In genomic region chr5:126965061-126965475, GRCh38 we compare ENCODE assay signal across 10 cellular contexts.
DNase-seq lines count a peak whose midpoint lies in the region; ATAC-seq, FAIRE-seq and TF ChIP-seq lines count a peak whose summit lies in the region.
"Had no signal": no experiment of that assay in that cellular context is flagged by ENCODE, and none has a peak within 500 bp of the region (broad histone marks: within the 10 kb centered on the region; RNA-seq: fewer than 3 reads in every experiment).

No MANE protein-coding gene starts in this region.

- H3K4me1 ChIP-seq in DOHH2 (ENCODE audit: control insufficient read depth, low read length) = peaks cover 84% of the 10 kb centered on the region
- no peaks in the 10 kb centered on the region for H3K4me1 ChIP-seq in foreskin keratinocyte

- no peaks in the 10 kb centered on the region for H3K9me2 ChIP-seq in DOHH2 (replicated peaks; ENCODE audit: control insufficient read depth, low read length)

- no peaks in the 10 kb centered on the region for H4K20me1 ChIP-seq in DOHH2 (ENCODE audit: control insufficient read depth, insufficient read depth, low read depth, low read length)

- H3F3A ChIP-seq in DOHH2 (ENCODE audit: control insufficient read depth, insufficient read depth) = peaks cover 18% of the 10 kb centered on the region

- TF ChIP-seq POLR2A in H54 (IDR thresholded peaks at IDR 0.05; ENCODE audit: low read depth, low read length) = no peak

- peak; percentile 94 for FAIRE-seq in H54 (lab: Jason Lieb, UNC)

- TF ChIP-seq CTCF in DOHH2 (IDR thresholded peaks at IDR 0.05; ENCODE audit: low read depth, low read length, poor library complexity, severe bottlenecking) (no peak), foreskin keratinocyte (conservative IDR thresholded peaks at IDR 0.05) (no peak)

- H3K27me3 ChIP-seq in DOHH2 (ENCODE audit: control insufficient read depth, low read length) (no peaks in the 10 kb centered on the region), foreskin keratinocyte (no peaks in the 10 kb centered on the region)

- no peak overlapping the region for H3K4me3 ChIP-seq in DOHH2 (ENCODE audit: low read length)

- no peaks in the 10 kb centered on the region for H3K9me3 ChIP-seq in DOHH2 (ENCODE audit: control insufficient read depth, insufficient read depth, low read length)

- H3K27ac ChIP-seq in DOHH2 (ENCODE audit: low read depth, low read length) (no peak overlapping the region), foreskin keratinocyte (no peak overlapping the region)

- H3K36me3 ChIP-seq in DOHH2 (ENCODE audit: control insufficient read depth, low read length) = no peaks in the 10 kb centered on the region; the same call in 1 of the 2 replicates

- DNase-seq in H54 (ENCODE audit: insufficient read length, low spot score) (no peak), NOMO-1 (lab: John Stamatoyannopoulos, UW; ENCODE audit: unreplicated experiment in 2 of 2) (peak; percentile 36 to 77), foreskin keratinocyte (peak; percentile 66 to 88), D341Med (ENCODE audit: low spot score) (no peak), nucleus accumbens (lab: John Stamatoyannopoulos, UW) (no peak)
- DNase-seq: activated T-cell treated with anti-CD3 and anti-CD28 coated beads, Interleukin-2, amount 50 U/mL, for 4 hours; NCI-H2171 had no signal

- H3K79me2 ChIP-seq in DOHH2 (ENCODE audit: control insufficient read depth, low read length) = peaks cover 1% of the 10 kb centered on the region

- no peak for ATAC-seq in foreskin keratinocyte
- no peak for ATAC-seq in GM19397 (IDR thresholded peaks at IDR 0.05; ENCODE audit: unreplicated experiment)
- ATAC-seq in HG03139 (IDR thresholded peaks at IDR 0.05; ENCODE audit: unreplicated experiment) = no peak
- ATAC-seq: activated T-cell treated with anti-CD3 and anti-CD28 coated beads, Interleukin-2, amount 50 U/mL, for 4 hours had no signal

- peak overlapping the region; percentile 23 for H3K4me2 ChIP-seq in DOHH2 (ENCODE audit: low read length)

Comparison
In these comparisons a context has a peak if more than half of its experiments do, and no peak if none do; other contexts are left out.
1. DNase-seq: peak in NOMO-1 (2 of 2) and foreskin keratinocyte (2 of 2); none in H54 (single experiment), D341Med (single experiment) and nucleus accumbens (0 of 56).